Comparison of ENCODE assay signal across 8 cellular contexts in genomic region chr1:51329443-51330325, GRCh38. TPM values are rescaled to one million over a fixed set of nuclear protein-coding genes. Genes with fewer than 3 reads are reported as not detected.
A peak's percentile ranks its signal among the peaks of the same experiment; 100 is the strongest.
DNase-seq lines count a peak whose midpoint lies in the region; ATAC-seq, FAIRE-seq and TF ChIP-seq lines count a peak whose summit lies in the region.

No MANE protein-coding gene starts in this region.

- peak overlapping the region; percentile 67 for H3K4me3 Mint-ChIP-seq in activated naive CD8-positive, alpha-beta T cell
- H3K4me3 Mint-ChIP-seq in activated naive CD8-positive, alpha-beta T cell treated with anti-CD3 and anti-CD28 coated beads for 36 hours: no peak overlapping the region

- no peaks in the 10 kb centered on the region for H3K36me3 Mint-ChIP-seq in activated naive CD8-positive, alpha-beta T cell
- peaks cover 3% of the 10 kb centered on the region for H3K36me3 Mint-ChIP-seq in activated naive CD8-positive, alpha-beta T cell treated with anti-CD3 and anti-CD28 coated beads for 36 hours

- BruUV-seq in K562 (replicated peaks; lab: Mats Ljungman, UMichigan): no TSS peak
- BruUV-seq in HepG2 (replicated peaks; lab: Mats Ljungman, UMichigan): no TSS peak

- FAIRE-seq in K562 (lab: Jason Lieb, UNC) (no peak), HepG2 (lab: Jason Lieb, UNC) (no peak)

- H4K20me1 ChIP-seq in K562 (replicated peaks; ENCODE audit: control insufficient read depth, insufficient read depth, low read length) (no peaks in the 10 kb centered on the region), HepG2 (ENCODE audit: insufficient read depth, low read length) (no peaks in the 10 kb centered on the region)

- peaks cover 7% of the 10 kb centered on the region for H3K4me1 Mint-ChIP-seq in activated naive CD8-positive, alpha-beta T cell (ENCODE audit: low read depth)
- peaks cover 12% of the 10 kb centered on the region for H3K4me1 Mint-ChIP-seq in activated naive CD8-positive, alpha-beta T cell treated with anti-CD3 and anti-CD28 coated beads for 36 hours

- no peak for TF ChIP-seq CTCF in K562 (IDR thresholded peaks at IDR 0.05 in 2 of 3, conservative IDR thresholded peaks at IDR 0.05 in 1 of 3; ENCODE audit: insufficient read depth in 2 of 3, low read depth in 1 of 3, low read length in 3 of 3)
- TF ChIP-seq CTCF in HepG2 (CRISPR knock-in tag; IDR thresholded peaks at IDR 0.05): no peak
- no peak for TF ChIP-seq CTCF in vagina (IDR thresholded peaks at IDR 0.05)
- no peak for TF ChIP-seq CTCF in uterus (IDR thresholded peaks at IDR 0.05)

- H3K4me2 ChIP-seq in K562 (ENCODE audit: insufficient read depth, low read length) (no peak overlapping the region), HepG2 (ENCODE audit: low read depth, low read length) (peak overlapping the region; percentile 85)

- TF ChIP-seq EP300 in K562 (IDR thresholded peaks at IDR 0.05; ENCODE audit: low read length) (no peak), HepG2 (IDR thresholded peaks at IDR 0.05; ENCODE audit: low read depth in 2 of 2, low read length in 2 of 2) (no peak), HepG2 (CRISPR knock-in tag; IDR thresholded peaks at IDR 0.05; ENCODE audit: borderline replicate concordance) (no peak)

- peak overlapping the region in 1 of 2 experiments; percentile 62; a peak in 2 of 4 replicates for H3K9ac ChIP-seq in K562 (ENCODE audit: insufficient read depth in 1 of 2, low read depth in 2 of 2, low read length in 2 of 2)
- 0 out of 2 replicates have a peak overlapping the region, but pooled peaks have one; percentile 8 for H3K9ac ChIP-seq in HepG2 (ENCODE audit: insufficient read depth, low read depth, low read length)

- ATAC-seq in K562: no peak
- ATAC-seq in HepG2: peak; percentile 64
- no peak for ATAC-seq in GM18517 (IDR thresholded peaks at IDR 0.05; ENCODE audit: unreplicated experiment)

- H3K4me1 ChIP-seq in K562 (replicated peaks in 1 of 2; ENCODE audit: control insufficient read depth in 2 of 2, insufficient read depth in 2 of 2, low read length in 2 of 2) (peaks cover 41 to 42% of the 10 kb centered on the region in 2 experiments), HepG2 (ENCODE audit: insufficient read depth, low read length) (peaks cover 25% of the 10 kb centered on the region), vagina (peaks cover 24% of the 10 kb centered on the region), uterus (peaks cover 0 to 3% of the 10 kb centered on the region in 2 donors)

- H3K9me1 ChIP-seq in K562 (ENCODE audit: control insufficient read depth, insufficient read depth, low read length): no peaks in the 10 kb centered on the region

- no peak for DNase-seq in activated naive CD8-positive, alpha-beta T cell treated with anti-CD3 and anti-CD28 coated beads for 36 hours
- no peak for DNase-seq in K562 (ENCODE audit: extremely low read depth in 1 of 4, low spot score in 3 of 4)
- DNase-seq in HepG2 (ENCODE audit: low spot score): no peak
- DNase-seq in vagina (ENCODE audit: extremely low spot score in 2 of 2): no peak
- no peak for DNase-seq in stimulated activated naive CD4-positive, alpha-beta T cell treated with Interleukin-2 at 50 U/mL for 16 hours (lab: John Stamatoyannopoulos, UW)
- DNase-seq in uterus: no peak

- H3K27me3 ChIP-seq in K562 (ENCODE audit: control insufficient read depth in 2 of 2, insufficient read depth in 2 of 2, low read length in 2 of 2) (no peaks in the 10 kb centered on the region), HepG2 (ENCODE audit: control insufficient read depth in 1 of 2, insufficient read depth in 2 of 2, low read length in 2 of 2) (peaks cover 0 to 19% of the 10 kb centered on the region in 2 experiments; a peak in 2 of 5 replicates), vagina (no peaks in the 10 kb centered on the region), uterus (no peaks in the 10 kb centered on the region)

- H3K79me2 ChIP-seq in K562 (ENCODE audit: control insufficient read depth, insufficient read depth, low read length) (no peaks in the 10 kb centered on the region), HepG2 (ENCODE audit: insufficient read depth, low read length) (no peaks in the 10 kb centered on the region)

- H2AFZ ChIP-seq in K562 (ENCODE audit: low read depth, low read length) (0 out of 2 replicates have a peak overlapping the region, but pooled peaks have one; percentile 3), HepG2 (ENCODE audit: low read length) (no peak overlapping the region)

- no peaks in the 10 kb centered on the region for H3K9me3 ChIP-seq in K562 (replicated peaks; ENCODE audit: control insufficient read depth, insufficient read depth, low read depth, low read length)
- no peaks in the 10 kb centered on the region for H3K9me3 ChIP-seq in HepG2 (ENCODE audit: low read length)
- H3K9me3 ChIP-seq in vagina: no peaks in the 10 kb centered on the region
- no peaks in the 10 kb centered on the region for H3K9me3 ChIP-seq in uterus

- intact Hi-C loops in K562 (cut with micrococcal nuclease): no loop called here
- intact Hi-C loops in HepG2 (cut with micrococcal nuclease; ENCODE audit: unreplicated experiment): no loop called here
- intact Hi-C loops in vagina (cut with DNase I): no loop called here
- intact Hi-C loops in uterus (cut with DNase I; ENCODE audit: low total_unique reads): no loop called here

- TF ChIP-seq RAD21 in K562 (CRISPR knock-in tag; conservative IDR thresholded peaks at IDR 0.05 in 1 of 2, IDR thresholded peaks at IDR 0.05 in 1 of 2): no peak
- TF ChIP-seq RAD21 in HepG2 (CRISPR knock-in tag; IDR thresholded peaks at IDR 0.05): no peak

- POLR2A ChIA-PET in K562 (lab: Yijun Ruan, JAX) (interaction anchor here (0.6 to 1.5 kb wide), 4 partner anchors 10 to 270 kb away, joined by 3 to 5 read pairs (median 4); no protein-coding TSS in a partner anchor), HepG2 (lab: Yijun Ruan, JAX) (interaction anchor here (0.9 kb wide), 1 partner anchor 24 kb away, joined by 3 read pairs; no protein-coding TSS in a partner anchor)

- CTCF ChIA-PET in K562 (lab: Yijun Ruan, JAX; ENCODE audit: low intra/inter-chr PET ratio) (interaction anchor here (0.5 kb wide), 1 partner anchor 667 kb away, joined by 3 read pairs; no protein-coding TSS in a partner anchor), HepG2 (lab: Yijun Ruan, JAX; ENCODE audit: low intra/inter-chr PET ratio, low total read pairs) (no interaction called here)

- TF ChIP-seq POLR2A in K562 (conservative IDR thresholded peaks at IDR 0.05) (no peak), HepG2 (IDR thresholded peaks at IDR 0.05; ENCODE audit: insufficient read depth in 1 of 2, low read depth in 2 of 2, low read length in 2 of 2) (no peak), vagina (IDR thresholded peaks at IDR 0.05) (no peak), uterus (IDR thresholded peaks at IDR 0.05) (no peak)

- no peaks in the 10 kb centered on the region for H3K9me3 Mint-ChIP-seq in activated naive CD8-positive, alpha-beta T cell (ENCODE audit: low read depth)
- H3K9me3 Mint-ChIP-seq in activated naive CD8-positive, alpha-beta T cell treated with anti-CD3 and anti-CD28 coated beads for 36 hours: no peaks in the 10 kb centered on the region

- H3K27ac Mint-ChIP-seq in activated naive CD8-positive, alpha-beta T cell: no peak overlapping the region
- no peak overlapping the region for H3K27ac Mint-ChIP-seq in activated naive CD8-positive, alpha-beta T cell treated with anti-CD3 and anti-CD28 coated beads for 36 hours

- H3K36me3 ChIP-seq in K562 (ENCODE audit: control insufficient read depth, insufficient read depth, low read length) (no peaks in the 10 kb centered on the region), HepG2 (replicated peaks in 1 of 2; ENCODE audit: control insufficient read depth in 1 of 2, insufficient read depth in 2 of 2, low read length in 2 of 2) (no peaks in the 10 kb centered on the region), vagina (no peaks in the 10 kb centered on the region), uterus (no peaks in the 10 kb centered on the region)

- H3K4me3 ChIP-seq in K562 (no peak overlapping the region), HepG2 (replicated peaks in 1 of 3; ENCODE audit: insufficient read depth in 1 of 3, low read depth in 2 of 3, low read length in 3 of 3) (peak overlapping the region in 2 of 3 experiments; percentile 33 to 79; a peak in 4 of 6 replicates), vagina (peak overlapping the region; percentile 52 to 71), uterus (no peak overlapping the region)

- in situ Hi-C loops in K562 (cut with MboI): no loop called here
- in situ Hi-C loops in HepG2 (cut with HindIII; ENCODE audit: extremely low pct_ligation_motif_present, low pct_unique_long_range_greater_than_20kb): no loop called here

- peaks cover 18% of the 10 kb centered on the region for H3K27me3 Mint-ChIP-seq in activated naive CD8-positive, alpha-beta T cell
- H3K27me3 Mint-ChIP-seq in activated naive CD8-positive, alpha-beta T cell treated with anti-CD3 and anti-CD28 coated beads for 36 hours: peaks cover 34% of the 10 kb centered on the region

- no peak overlapping the region for H3K27ac ChIP-seq in K562 (ENCODE audit: extremely low read depth, low read depth, low read length)
- no peak overlapping the region for H3K27ac ChIP-seq in HepG2 (ENCODE audit: extremely low read length, insufficient read depth, low read length)
- peak overlapping the region; percentile 53 for H3K27ac ChIP-seq in vagina
- H3K27ac ChIP-seq in uterus: no peak overlapping the region

- WGBS in K562 (ENCODE audit: insufficient coverage, low coverage, missing lambda C conversion rate): 85% methylated on average over 20 of the region's 26 CpGs
- whole genome bisulfite sequencing in HepG2 (ENCODE audit: low lambda C conversion rate): 15% methylated on average over 7 of the region's 26 CpGs

RNA-seq across cellular contexts. Expression of gene TTC39A, which starts 0.7 kb away (rescaled TPM):
- not detected for total RNA-seq in activated naive CD8-positive, alpha-beta T cell treated with anti-CD3 and anti-CD28 coated beads for 36 hours
- 1.6 and 1.9 TPM in 2 replicates for total RNA-seq in K562 (2011; cell fraction: chromatin; rRNA removed; ENCODE audit: low replicate concordance)
- total RNA-seq in K562 (2011; cell fraction: nucleolus; rRNA removed): 0.53 and 2.7 TPM in 2 replicates
- 0.51 and 2.1 TPM in 2 replicates for total RNA-seq in K562 (2011; cell fraction: nucleoplasm; rRNA removed)
- 0.18 and 0.20 TPM in 2 replicates for total RNA-seq in K562 (2014; rRNA removed)
- 0.40 and 0.48 TPM in 2 replicates for total RNA-seq in K562 (2014; rRNA removed; fragmentation: Illumina TruSeq; extraction: Trizol)
- 0.34 and 0.36 TPM in 2 replicates for total RNA-seq in K562 (2015; rRNA removed; fragmentation: Illumina TruSeq; extraction: Trizol)
- 0.53 and 0.92 TPM in 2 replicates for total RNA-seq in K562 (2021)
- 0.74 and 0.82 TPM in 2 replicates for polyA plus RNA-seq in K562 (2011; rRNA removed)
- 0.37 and 2.8 TPM in 2 replicates for polyA plus RNA-seq in K562 (2011; cell fraction: cytosol; rRNA removed)
- polyA plus RNA-seq in K562 (2011; cell fraction: nucleus; rRNA removed): 0.51 and 0.75 TPM in 2 replicates
- 0.47 and 0.89 TPM in 2 replicates for polyA plus RNA-seq in K562 (2012)
- 0.27 and 0.32 TPM in 2 replicates for polyA plus RNA-seq in K562 (2014; fragmentation: Illumina TruSeq; extraction: Trizol)
- under 1 TPM; 0.21 to 0.35 TPM for polyA plus RNA-seq in K562 (2014; fragmentation: Nextera tagmentation; extraction: Ambion mirVana)
- polyA plus RNA-seq in K562 (2014; rRNA removed): 0.19 and 0.23 TPM in 2 replicates
- 2.0 and 2.1 TPM in 2 replicates for polyA minus RNA-seq in K562 (2011; rRNA and poly(A)+ RNA removed)
- polyA minus RNA-seq in K562 (2011; cell fraction: cytosol; rRNA and poly(A)+ RNA removed): not detected in 2 replicates
- 0.13 and 0.89 TPM in 2 replicates for polyA minus RNA-seq in K562 (2011; cell fraction: nucleus; rRNA and poly(A)+ RNA removed)
- total RNA-seq in HepG2 (2016; rRNA removed; fragmentation: Illumina TruSeq; extraction: Trizol): 0.33 and 0.90 TPM in 2 replicates
- 0.44 and 0.61 TPM in 2 replicates for total RNA-seq in HepG2 (2016; cell fraction: cytosol; rRNA removed; fragmentation: Illumina TruSeq; extraction: Trizol; ENCODE audit: low read depth)
- total RNA-seq in HepG2 (2016; cell fraction: insoluble cytoplasmic fraction; rRNA removed; fragmentation: Illumina TruSeq; extraction: Trizol): 0.48 and 1.2 TPM in 2 replicates
- 0.79 and 1.1 TPM in 2 replicates for total RNA-seq in HepG2 (2016; cell fraction: membrane; rRNA removed; fragmentation: Illumina TruSeq; extraction: Trizol)
- 0.50 and 0.81 TPM in 2 replicates for total RNA-seq in HepG2 (2016; cell fraction: nucleus; rRNA removed; fragmentation: Illumina TruSeq; extraction: Trizol)
- 1.5 and 1.7 TPM in 2 replicates for polyA plus RNA-seq in HepG2 (2011; rRNA removed)
- 0.79 and 1.2 TPM in 2 replicates for polyA plus RNA-seq in HepG2 (2011; cell fraction: cytosol; rRNA removed)
- 1.1 and 1.7 TPM in 2 replicates for polyA plus RNA-seq in HepG2 (2011; cell fraction: nucleus; rRNA removed)
- polyA plus RNA-seq in HepG2 (2012): 0.32 and 0.73 TPM in 2 replicates
- polyA plus RNA-seq in HepG2 (2016; cell fraction: cytosol; fragmentation: Illumina TruSeq; extraction: Trizol; ENCODE audit: low read depth): 0.38 and 0.95 TPM in 2 replicates
- 1.2 and 1.3 TPM in 2 replicates for polyA plus RNA-seq in HepG2 (2016; cell fraction: insoluble cytoplasmic fraction; fragmentation: Illumina TruSeq; extraction: Trizol; ENCODE audit: low read depth)
- 0.62 and 0.74 TPM in 2 replicates for polyA plus RNA-seq in HepG2 (2016; cell fraction: membrane; fragmentation: Illumina TruSeq; extraction: Trizol; ENCODE audit: low read depth)
- 1.8 and 2.5 TPM in 2 replicates for polyA plus RNA-seq in HepG2 (2016; cell fraction: nucleus; fragmentation: Illumina TruSeq; extraction: Trizol; ENCODE audit: insufficient read depth, low read depth)
- 0.47 and 1.9 TPM in 2 replicates for polyA minus RNA-seq in HepG2 (2011; rRNA and poly(A)+ RNA removed; ENCODE audit: low replicate concordance)
- polyA minus RNA-seq in HepG2 (2011; cell fraction: cytosol; rRNA and poly(A)+ RNA removed): 1.2 and 1.3 TPM in 2 replicates
- 0.77 and 1.4 TPM in 2 replicates for polyA minus RNA-seq in HepG2 (2011; cell fraction: nucleus; rRNA and poly(A)+ RNA removed)
- total RNA-seq in vagina: 11.5 TPM
- 1 to 10 TPM in 2 of 4 donors, under 1 TPM in 2; 0.26 to 2.5 (median 1.3) TPM for total RNA-seq in uterus

Comparison
In these comparisons a context has a peak if more than half of its experiments do, and no peak if none do; other contexts are left out.
1. H3K4me3 ChIP-seq: peak in HepG2 (2 of 3) and vagina (2 of 2); none in K562 (single experiment) and uterus (0 of 2).